Comparison of ENCODE assay signal across 2 cellular contexts in genomic region chr1:210535796-210536195, GRCh38.
TF ChIP-seq lines count a peak whose summit lies in the region.

No MANE protein-coding gene starts in this region.

TF ChIP-seq in SK-N-SH treated with all-trans-retinoic acid at 6 μM for 48 hours, 23 proteins besides CTCF, POLR2A, EP300 and RAD21 (continued from another document):
- TF ChIP-seq, protein P1, sequence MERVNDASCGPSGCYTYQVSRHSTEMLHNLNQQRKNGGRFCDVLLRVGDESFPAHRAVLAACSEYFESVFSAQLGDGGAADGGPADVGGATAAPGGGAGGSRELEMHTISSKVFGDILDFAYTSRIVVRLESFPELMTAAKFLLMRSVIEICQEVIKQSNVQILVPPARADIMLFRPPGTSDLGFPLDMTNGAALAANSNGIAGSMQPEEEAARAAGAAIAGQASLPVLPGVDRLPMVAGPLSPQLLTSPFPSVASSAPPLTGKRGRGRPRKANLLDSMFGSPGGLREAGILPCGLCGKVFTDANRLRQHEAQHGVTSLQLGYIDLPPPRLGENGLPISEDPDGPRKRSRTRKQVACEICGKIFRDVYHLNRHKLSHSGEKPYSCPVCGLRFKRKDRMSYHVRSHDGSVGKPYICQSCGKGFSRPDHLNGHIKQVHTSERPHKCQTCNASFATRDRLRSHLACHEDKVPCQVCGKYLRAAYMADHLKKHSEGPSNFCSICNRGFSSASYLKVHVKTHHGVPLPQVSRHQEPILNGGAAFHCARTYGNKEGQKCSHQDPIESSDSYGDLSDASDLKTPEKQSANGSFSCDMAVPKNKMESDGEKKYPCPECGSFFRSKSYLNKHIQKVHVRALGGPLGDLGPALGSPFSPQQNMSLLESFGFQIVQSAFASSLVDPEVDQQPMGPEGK (CRISPR knock-in tag; IDR thresholded peaks at IDR 0.05; ENCODE audit: borderline replicate concordance), result no peak
- TF ChIP-seq TOX (CRISPR knock-in tag; IDR thresholded peaks at IDR 0.05; ENCODE audit: borderline replicate concordance) (no peak), ZNF8 (CRISPR knock-in tag; IDR thresholded peaks at IDR 0.05) (no peak)

TF ChIP-seq in SK-N-SH, 30 proteins besides CTCF, POLR2A, EP300 and RAD21 (continued from another document):
- TF ChIP-seq USF2 (IDR thresholded peaks at IDR 0.05; ENCODE audit: borderline replicate concordance, low read depth, low read length) (no peak), RFX5 (IDR thresholded peaks at IDR 0.05; ENCODE audit: low read length) (no peak)
TF ChIP-seq in SK-N-SH: peak in this region for 0.
